24 cellular contexts compared by ENCODE assay signal in genomic region chr2:108129636-108130035, GRCh38.
"Had no signal": no experiment of that assay in that cellular context is flagged by ENCODE, and none has a peak within 500 bp of the region (broad histone marks: within the 10 kb centered on the region; RNA-seq: fewer than 3 reads in every experiment).

No MANE protein-coding gene starts in this region.

- H3K27me3 ChIP-seq: ascending aorta, brain microvascular endothelial cell, testis, uterus had no signal

- H3K27ac ChIP-seq: ascending aorta, brain microvascular endothelial cell, spleen, testis, uterus had no signal

- H3K27ac Mint-ChIP-seq: activated B cell treated with CpG ODN at 0.5 μM for 24 hours; activated CD4-positive, alpha-beta T cell treated with anti-CD3 and anti-CD28 coated beads for 36 hours; activated naive CD4-positive, alpha-beta T cell treated with anti-CD3 and anti-CD28 coated beads, Interleukin-2, amount 50 U/mL, for 72 hours; activated T-cell treated with anti-CD3 and anti-CD28 coated beads, Interleukin-2, amount 50 U/mL, for 24 hours; activated T-helper 17 cell treated with anti-CD3 and anti-CD28 coated beads, Interleukin-2, amount 50 U/mL, for 72 hours had no signal

- H3K36me3 Mint-ChIP-seq: activated naive CD4-positive, alpha-beta T cell treated with anti-CD3 and anti-CD28 coated beads, Interleukin-2, amount 50 U/mL, for 72 hours had no signal

- H3K9me3 ChIP-seq: ascending aorta, testis, uterus had no signal

- H3K9me3 Mint-ChIP-seq: activated B cell treated with CpG ODN at 0.5 μM for 24 hours; activated T-cell treated with anti-CD3 and anti-CD28 coated beads, Interleukin-2, amount 50 U/mL, for 24 hours; activated T-helper 17 cell treated with anti-CD3 and anti-CD28 coated beads, Interleukin-2, amount 50 U/mL, for 72 hours had no signal

- H3K27me3 Mint-ChIP-seq: activated B cell treated with CpG ODN at 0.5 μM for 24 hours; activated CD4-positive, alpha-beta T cell treated with anti-CD3 and anti-CD28 coated beads for 36 hours; activated T-cell treated with anti-CD3 and anti-CD28 coated beads, Interleukin-2, amount 50 U/mL, for 24 hours; activated T-helper 17 cell treated with anti-CD3 and anti-CD28 coated beads, Interleukin-2, amount 50 U/mL, for 72 hours had no signal

- H3K4me1 Mint-ChIP-seq: activated B cell treated with CpG ODN at 0.5 μM for 24 hours; activated CD4-positive, alpha-beta T cell treated with anti-CD3 and anti-CD28 coated beads for 36 hours; activated T-helper 17 cell treated with anti-CD3 and anti-CD28 coated beads, Interleukin-2, amount 50 U/mL, for 72 hours had no signal

- DNase-seq: activated B cell treated with CpG ODN at 0.5 μM for 24 hours; activated CD4-positive, alpha-beta T cell treated with anti-CD3 and anti-CD28 coated beads for 36 hours; activated CD4-positive, alpha-beta T cell treated with anti-CD3 and anti-CD28 coated beads, Interleukin-2, amount 50 U/mL, for 4 hours; activated CD8-positive, alpha-beta memory T cell treated with anti-CD3 and anti-CD28 coated beads for 24 hours; activated CD8-positive, alpha-beta memory T cell treated with anti-CD3 and anti-CD28 coated beads, Interleukin-2, amount 50 U/mL, for 4 hours; activated T-cell treated with anti-CD3 and anti-CD28 coated beads, Interleukin-2, amount 50 U/mL, for 24 hours; brain microvascular endothelial cell; central memory CD4-positive, alpha-beta T cell; dermis blood vessel endothelial cell; effector CD8-positive, alpha-beta T cell; erythroblast; foreskin fibroblast; hippocampal formation; left ventricle myocardium superior; spleen; stimulated activated CD4-positive, alpha-beta T cell treated with anti-CD3 and anti-CD28 coated beads, Interleukin-4, amount 100 ng/mL, for 1 hour; stimulated activated naive CD4-positive, alpha-beta T cell; T1000; testis; trophoblast cell; uterus had no signal

- H3K36me3 ChIP-seq: ascending aorta, brain microvascular endothelial cell, spleen, uterus had no signal

- H3K4me1 ChIP-seq: ascending aorta, spleen, testis, uterus had no signal

- H3K4me3 ChIP-seq: ascending aorta, spleen, testis, uterus had no signal

- H3K4me3 Mint-ChIP-seq: activated B cell treated with CpG ODN at 0.5 μM for 24 hours; activated CD4-positive, alpha-beta T cell treated with anti-CD3 and anti-CD28 coated beads for 36 hours; activated T-cell treated with anti-CD3 and anti-CD28 coated beads, Interleukin-2, amount 50 U/mL, for 24 hours; activated T-helper 17 cell treated with anti-CD3 and anti-CD28 coated beads, Interleukin-2, amount 50 U/mL, for 72 hours had no signal

- ATAC-seq: activated CD4-positive, alpha-beta T cell treated with anti-CD3 and anti-CD28 coated beads for 36 hours; activated naive CD4-positive, alpha-beta T cell treated with anti-CD3 and anti-CD28 coated beads, Interleukin-2, amount 50 U/mL, for 72 hours; activated T-helper 17 cell treated with anti-CD3 and anti-CD28 coated beads, Interleukin-2, amount 50 U/mL, for 72 hours; left ventricle myocardium superior had no signal
